In the genomic region with DNA sequence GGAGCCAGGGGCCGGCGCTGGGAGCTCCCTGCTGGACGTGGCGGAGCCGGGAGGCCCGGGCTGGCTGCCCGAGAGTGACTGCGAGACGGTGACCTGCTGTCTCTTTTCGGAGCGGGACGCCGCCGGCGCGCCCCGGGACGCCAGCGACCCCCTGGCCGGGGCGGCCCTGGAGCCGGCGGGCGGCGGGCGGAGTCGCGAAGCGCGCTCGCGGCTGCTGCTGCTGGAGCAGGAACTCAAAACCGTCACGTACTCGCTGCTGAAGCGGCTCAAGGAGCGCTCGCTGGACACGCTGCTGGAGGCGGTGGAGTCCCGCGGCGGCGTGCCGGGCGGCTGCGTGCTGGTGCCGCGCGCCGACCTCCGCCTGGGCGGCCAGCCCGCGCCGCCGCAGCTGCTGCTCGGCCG, we compare ENCODE assay signal across 8 cellular contexts. TPM values are rescaled to one million over a fixed set of nuclear protein-coding genes. Genes with fewer than 3 reads are reported as not detected.
DNase-seq lines count a peak whose midpoint lies in the region; ATAC-seq and TF ChIP-seq lines count a peak whose summit lies in the region.

No MANE protein-coding gene starts in this region.

- no peaks in the 10 kb centered on the region for H3K9me3 Mint-ChIP-seq in activated naive CD8-positive, alpha-beta T cell treated with anti-CD3 and anti-CD28 coated beads for 36 hours

- no peak overlapping the region for H3K27ac Mint-ChIP-seq in activated naive CD8-positive, alpha-beta T cell treated with anti-CD3 and anti-CD28 coated beads for 36 hours

- TF ChIP-seq POLR2A in testis (IDR thresholded peaks at IDR 0.05): no peak

- no peak for ATAC-seq in GM19395 (IDR thresholded peaks at IDR 0.05; ENCODE audit: unreplicated experiment)

- DNase-seq in AG09309 (ENCODE audit: low read depth): no peak
- DNase-seq in HCEC 1CT: peak; percentile 36
- DNase-seq in activated naive CD8-positive, alpha-beta T cell treated with anti-CD3 and anti-CD28 coated beads for 36 hours: peak; percentile 20
- peak; percentile 40 for DNase-seq in testis
- no peak for DNase-seq in NCI-H1048 (lab: John Stamatoyannopoulos, UW)
- no peak for DNase-seq in activated gamma-delta T cell (lab: John Stamatoyannopoulos, UW)

- no peaks in the 10 kb centered on the region for H3K36me3 Mint-ChIP-seq in activated naive CD8-positive, alpha-beta T cell treated with anti-CD3 and anti-CD28 coated beads for 36 hours

- H3K9ac ChIP-seq in iPS-18a (ENCODE audit: low read length): no peak overlapping the region

- H3K27me3 Mint-ChIP-seq in activated naive CD8-positive, alpha-beta T cell treated with anti-CD3 and anti-CD28 coated beads for 36 hours: peaks cover 28% of the 10 kb centered on the region

- no peak overlapping the region for H3K4me3 Mint-ChIP-seq in activated naive CD8-positive, alpha-beta T cell treated with anti-CD3 and anti-CD28 coated beads for 36 hours

- WGBS in testis, 2 donors: 1% methylated on average over 55 of the region's 59 CpGs; no CpG with 5 or more reads in 1 of the 2 donors

- peaks cover 16% of the 10 kb centered on the region for H3K4me1 Mint-ChIP-seq in activated naive CD8-positive, alpha-beta T cell treated with anti-CD3 and anti-CD28 coated beads for 36 hours

- H3K9me3 ChIP-seq in iPS-18a (ENCODE audit: control insufficient read depth, low read depth, low read length): no peaks in the 10 kb centered on the region
- H3K9me3 ChIP-seq in testis: no peaks in the 10 kb centered on the region

- H3K4me1 ChIP-seq in iPS-18a (ENCODE audit: control insufficient read depth, low read depth, low read length) (peaks cover 28% of the 10 kb centered on the region), testis (peaks cover 8% of the 10 kb centered on the region)

- no peak for TF ChIP-seq CTCF in AG09309 (IDR thresholded peaks at IDR 0.05; ENCODE audit: control insufficient read depth, insufficient read depth, low read depth, low read length, missing control alignments)
- TF ChIP-seq CTCF in testis (IDR thresholded peaks at IDR 0.05): no peak

- H3K36me3 ChIP-seq in iPS-18a (ENCODE audit: control insufficient read depth, low read depth, low read length) (no peaks in the 10 kb centered on the region), testis (ENCODE audit: low read depth, missing control alignments) (no peaks in the 10 kb centered on the region)

- peak overlapping the region; percentile 79 for H3K4me3 ChIP-seq in AG09309 (ENCODE audit: control insufficient read depth, low read depth, low read length)
- H3K4me3 ChIP-seq in iPS-18a (ENCODE audit: low read length): peak overlapping the region; percentile 60
- peak overlapping the region; percentile 65 to 76 for H3K4me3 ChIP-seq in testis

- no peak overlapping the region for H3K27ac ChIP-seq in iPS-18a (ENCODE audit: low read length)
- peak overlapping the region in 1 of 2 donors; percentile 50 for H3K27ac ChIP-seq in testis

- H3K27me3 ChIP-seq in iPS-18a (ENCODE audit: control insufficient read depth, insufficient read depth, low read length) (peaks cover 56% of the 10 kb centered on the region), testis (no peaks in the 10 kb centered on the region)

- intact Hi-C loops in testis (cut with DNase I; ENCODE audit: low total_unique reads): loop anchor here (10.0 kb wide), 2 partner anchors 71 to 141 kb away; no protein-coding TSS in a partner anchor

RNA-seq across cellular contexts. Expression of a gene that starts 1.5 kb away (rescaled TPM):
- under 1 TPM; 0.04 to 0.10 TPM for total RNA-seq in activated naive CD8-positive, alpha-beta T cell treated with anti-CD3 and anti-CD28 coated beads for 36 hours
- total RNA-seq in testis: 10 to 100 TPM; 17.5 to 19.4 TPM
- 3.2 TPM for polyA plus RNA-seq in testis (ENCODE audit: insufficient read depth, low read depth, low replicate concordance)

Comparison
In these comparisons a context has a peak if more than half of its experiments do, and no peak if none do; other contexts are left out.
1. DNase-seq: peak in HCEC 1CT (single experiment), activated naive CD8-positive, alpha-beta T cell treated with anti-CD3 and anti-CD28 coated beads for 36 hours (single experiment) and testis (single experiment); none in AG09309 (single experiment), NCI-H1048 (single experiment) and activated gamma-delta T cell (single experiment).
2. RNA of a gene that starts 1.5 kb away (total RNA-seq): 17.5 to 19.4 TPM in testis; 0.04 to 0.10 TPM in activated naive CD8-positive, alpha-beta T cell treated with anti-CD3 and anti-CD28 coated beads for 36 hours; every median in the first group is over 10 times any median in the second.
3. Peak in every context shown above with its lines, with median percentiles within 50 percentile points of each other: H3K4me3 ChIP-seq.